16 cellular contexts compared by ENCODE assay signal in the genomic region with DNA sequence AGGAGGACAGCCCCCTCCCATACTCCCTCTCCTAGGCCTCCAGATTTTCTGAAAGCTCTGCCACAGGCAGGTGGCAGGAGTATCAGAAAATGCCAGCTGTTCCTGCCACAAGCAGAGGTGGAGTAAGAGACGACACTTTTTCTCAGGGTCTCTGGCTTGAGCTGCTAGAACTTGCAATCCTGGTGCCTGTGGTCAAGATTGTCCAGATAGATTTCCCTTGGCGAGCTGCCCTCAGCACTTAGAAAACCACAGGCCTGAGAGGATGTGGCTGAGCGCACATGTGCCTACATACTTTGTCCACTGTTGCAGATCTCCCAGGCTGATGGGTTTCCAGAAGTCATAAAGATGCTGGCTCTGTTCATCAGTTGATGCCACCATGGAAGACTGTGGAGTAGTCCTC.
A peak's percentile ranks its signal among the peaks of the same experiment; 100 is the strongest.
DNase-seq lines count a peak whose midpoint lies in the region; ATAC-seq and TF ChIP-seq lines count a peak whose summit lies in the region.
"Had no signal": no experiment of that assay in that cellular context is flagged by ENCODE, and none has a peak within 500 bp of the region (broad histone marks: within the 10 kb centered on the region; RNA-seq: fewer than 3 reads in every experiment).

No MANE protein-coding gene starts in this region.

- H3K36me3 ChIP-seq in PC-9 (ENCODE audit: low read depth), result no peaks in the 10 kb centered on the region
- H3K36me3 ChIP-seq: uterus had no signal

- no peaks in the 10 kb centered on the region for H3K27me3 ChIP-seq in PC-9 (ENCODE audit: insufficient read depth, low read depth)
- H3K27me3 ChIP-seq: uterus had no signal

- intact Hi-C loops in PC-9 (cut with micrococcal nuclease; ENCODE audit: unreplicated experiment), result loop anchor here (5.0 kb wide), 1 partner anchor 35 kb away; no protein-coding TSS in a partner anchor
- intact Hi-C loops in activated CD4-positive, alpha-beta T cell treated with anti-CD3 and anti-CD28 coated beads, Interleukin-2, amount 10 ng/mL, durations not matched to agents 24 days and 14 days (cut with micrococcal nuclease), result no loop called here

- H3K27me3 Mint-ChIP-seq in osteocyte (ENCODE audit: unreplicated experiment), result no peaks in the 10 kb centered on the region
- no peaks in the 10 kb centered on the region for H3K27me3 Mint-ChIP-seq in activated CD4-positive, alpha-beta T cell treated with anti-CD3 and anti-CD28 coated beads, Interleukin-2, amount 10 ng/mL, durations not matched to agents 24 days and 14 days
- H3K27me3 Mint-ChIP-seq: activated naive CD8-positive, alpha-beta T cell treated with anti-CD3 and anti-CD28 coated beads, Interleukin-2, amount 10 ng/mL, durations not matched to agents 7 days and 5 days had no signal

- TF ChIP-seq CTCF in PC-9 (conservative IDR thresholded peaks at IDR 0.05), result no peak
- TF ChIP-seq CTCF in osteocyte (IDR thresholded peaks at IDR 0.05), result peak; percentile 11

- no peaks in the 10 kb centered on the region for H3K9me3 ChIP-seq in PC-9 (ENCODE audit: insufficient read depth, low read depth)
- H3K9me3 ChIP-seq: uterus had no signal

- peaks cover 6% of the 10 kb centered on the region; the same call in 1 of the 2 replicates for H3F3A ChIP-seq in PC-9 (ENCODE audit: insufficient read depth, low read depth)

- H3K4me3 Mint-ChIP-seq in osteocyte (ENCODE audit: unreplicated experiment), result no peak overlapping the region
- H3K4me3 Mint-ChIP-seq in activated CD4-positive, alpha-beta T cell treated with anti-CD3 and anti-CD28 coated beads, Interleukin-2, amount 10 ng/mL, durations not matched to agents 24 days and 14 days, result no peak overlapping the region
- H3K4me3 Mint-ChIP-seq: activated naive CD8-positive, alpha-beta T cell treated with anti-CD3 and anti-CD28 coated beads, Interleukin-2, amount 10 ng/mL, durations not matched to agents 7 days and 5 days; naive B cell; T-helper 17 cell had no signal

- POLR2A ChIA-PET in PC-9 (lab: Charles Lee; ENCODE audit: unreplicated experiment), result no interaction called here

- H3K9me3 Mint-ChIP-seq in osteocyte (ENCODE audit: unreplicated experiment), result no peaks in the 10 kb centered on the region
- H3K9me3 Mint-ChIP-seq in activated CD4-positive, alpha-beta T cell treated with anti-CD3 and anti-CD28 coated beads, Interleukin-2, amount 10 ng/mL, durations not matched to agents 24 days and 14 days, result no peaks in the 10 kb centered on the region
- H3K9me3 Mint-ChIP-seq: activated naive CD8-positive, alpha-beta T cell treated with anti-CD3 and anti-CD28 coated beads, Interleukin-2, amount 10 ng/mL, durations not matched to agents 7 days and 5 days had no signal

- ATAC-seq in HG03460 (IDR thresholded peaks at IDR 0.05; ENCODE audit: unreplicated experiment), result no peak
- ATAC-seq: T-helper 17 cell had no signal

- no peaks in the 10 kb centered on the region for H4K20me1 ChIP-seq in PC-9 (ENCODE audit: insufficient read depth)

- no peaks in the 10 kb centered on the region for H3K9me2 ChIP-seq in PC-9 (ENCODE audit: insufficient read depth)

- no peaks in the 10 kb centered on the region for H3K36me3 Mint-ChIP-seq in osteocyte (ENCODE audit: unreplicated experiment)
- H3K36me3 Mint-ChIP-seq in activated CD4-positive, alpha-beta T cell treated with anti-CD3 and anti-CD28 coated beads, Interleukin-2, amount 10 ng/mL, durations not matched to agents 24 days and 14 days (ENCODE audit: low read depth), result no peaks in the 10 kb centered on the region
- H3K36me3 Mint-ChIP-seq: activated naive CD8-positive, alpha-beta T cell treated with anti-CD3 and anti-CD28 coated beads, Interleukin-2, amount 10 ng/mL, durations not matched to agents 7 days and 5 days; naive B cell had no signal

- no peak overlapping the region for H2AFZ ChIP-seq in PC-9

- no peak overlapping the region for H3K27ac Mint-ChIP-seq in osteocyte (ENCODE audit: unreplicated experiment)
- H3K27ac Mint-ChIP-seq in activated CD4-positive, alpha-beta T cell treated with anti-CD3 and anti-CD28 coated beads, Interleukin-2, amount 10 ng/mL, durations not matched to agents 24 days and 14 days, result no peak overlapping the region
- H3K27ac Mint-ChIP-seq: activated naive CD8-positive, alpha-beta T cell treated with anti-CD3 and anti-CD28 coated beads, Interleukin-2, amount 10 ng/mL, durations not matched to agents 7 days and 5 days; T-helper 17 cell had no signal

- DNase-seq in EH (ENCODE audit: low read depth) (peak; percentile 99), PC-9 (peak; percentile 49 to 66), epidermal melanocyte (ENCODE audit: insufficient read length, low spot score) (peak; percentile 90), osteocyte (ENCODE audit: extremely low spot score, unreplicated experiment) (no peak), activated gamma-delta T cell (lab: John Stamatoyannopoulos, UW) (no peak), caudate nucleus (lab: John Stamatoyannopoulos, UW) (no peak)
- DNase-seq in activated CD4-positive, alpha-beta T cell treated with anti-CD3 and anti-CD28 coated beads, Interleukin-2, amount 10 ng/mL, durations not matched to agents 24 days and 14 days, result no peak
- DNase-seq: activated CD8-positive, alpha-beta memory T cell treated with anti-CD3 and anti-CD28 coated beads for 24 hours; activated naive CD8-positive, alpha-beta T cell treated with anti-CD3 and anti-CD28 coated beads, Interleukin-2, amount 10 ng/mL, durations not matched to agents 7 days and 5 days; effector CD8-positive, alpha-beta T cell; naive B cell; NCI-H1048; T-helper 17 cell; uterus had no signal

- H3K4me2 ChIP-seq in PC-9, result no peak overlapping the region

- no peaks in the 10 kb centered on the region for H3K79me2 ChIP-seq in PC-9 (ENCODE audit: low read depth)

- BruUV-seq in PC-9 (replicated peaks; lab: Mats Ljungman, UMichigan), result no TSS peak

- no peak overlapping the region for H3K4me3 ChIP-seq in PC-9
- H3K4me3 ChIP-seq: skin epidermis, uterus had no signal

- CTCF ChIA-PET in PC-9 (lab: Charles Lee), result interaction anchor here (1.1 kb wide), 1 partner anchor 95 kb away, joined by 5 read pairs; no protein-coding TSS in a partner anchor

- H3K4me1 ChIP-seq in PC-9 (replicated peaks; ENCODE audit: insufficient read depth), result peaks cover 8% of the 10 kb centered on the region

- peaks cover 17% of the 10 kb centered on the region for H3K4me1 Mint-ChIP-seq in osteocyte (ENCODE audit: unreplicated experiment)
- no peaks in the 10 kb centered on the region for H3K4me1 Mint-ChIP-seq in activated CD4-positive, alpha-beta T cell treated with anti-CD3 and anti-CD28 coated beads, Interleukin-2, amount 10 ng/mL, durations not matched to agents 24 days and 14 days
- H3K4me1 Mint-ChIP-seq: activated naive CD8-positive, alpha-beta T cell treated with anti-CD3 and anti-CD28 coated beads, Interleukin-2, amount 10 ng/mL, durations not matched to agents 7 days and 5 days; naive B cell; T-helper 17 cell had no signal

- H3K27ac ChIP-seq in PC-9 (no peak overlapping the region), caudate nucleus (ENCODE audit: low read depth, low read length) (no peak overlapping the region)
- H3K27ac ChIP-seq: skin epidermis, uterus had no signal

Comparison
In these comparisons a context has a peak if more than half of its experiments do, and no peak if none do; other contexts are left out.
1. DNase-seq: peak in EH (single experiment), PC-9 (2 of 2) and epidermal melanocyte (single experiment); none in osteocyte (single experiment), activated gamma-delta T cell (single experiment), caudate nucleus (0 of 61) and activated CD4-positive, alpha-beta T cell treated with anti-CD3 and anti-CD28 coated beads, Interleukin-2, amount 10 ng/mL, durations not matched to agents 24 days and 14 days (single experiment).